Comparison of ENCODE assay signal across 1 cellular context in the genomic region with DNA sequence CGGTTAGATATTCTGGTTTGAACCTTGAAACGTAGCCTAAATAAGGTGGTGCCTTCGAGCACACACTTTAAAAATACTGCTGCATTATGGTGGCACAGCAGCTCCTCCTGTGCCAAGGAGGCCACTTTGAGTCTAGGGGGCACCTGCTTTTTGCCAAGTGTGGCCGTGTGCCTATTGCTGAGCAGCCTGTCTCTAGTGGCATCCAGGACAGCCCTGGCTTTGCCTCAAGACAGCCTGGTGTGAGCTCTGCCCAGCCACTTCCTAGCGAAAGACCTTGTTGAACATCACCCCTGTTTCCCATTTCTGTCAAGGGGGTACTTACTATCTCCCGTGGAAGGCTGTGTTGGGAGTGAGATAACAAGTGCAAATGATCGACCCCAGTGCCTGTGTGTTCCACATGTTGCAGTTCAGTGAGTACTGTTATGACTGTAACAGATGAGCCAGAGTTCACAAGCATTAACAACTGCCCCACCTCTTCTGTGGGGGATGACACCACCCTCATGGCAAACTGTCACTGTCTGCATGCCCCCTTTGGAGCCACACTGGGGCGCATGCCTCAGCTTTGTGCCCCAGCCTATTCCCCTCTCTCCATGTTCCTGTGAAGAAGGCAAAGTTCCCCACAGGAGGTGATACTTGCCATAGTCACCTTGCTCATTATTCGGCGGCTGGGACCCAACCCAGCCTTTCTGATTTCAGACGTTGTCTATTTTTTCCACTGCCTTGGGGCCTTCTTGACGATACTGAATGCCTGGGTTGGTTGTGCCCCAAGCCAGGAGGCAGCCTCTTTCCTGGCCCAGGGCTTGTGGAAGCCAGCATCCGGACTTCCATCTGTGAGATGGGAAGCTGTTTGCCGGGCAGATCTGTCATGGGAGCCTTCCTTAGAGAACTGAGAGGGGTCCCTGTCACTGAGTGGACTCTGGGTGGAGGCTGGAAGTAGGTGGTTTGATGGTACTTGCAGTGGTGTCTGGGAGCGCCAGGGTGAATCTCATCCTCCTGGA.
A peak's percentile ranks its signal among the peaks of the same experiment; 100 is the strongest.
TF ChIP-seq lines count a peak whose summit lies in the region.

No MANE protein-coding gene starts in this region.

TF ChIP-seq in GM12878, 131 proteins besides CTCF, POLR2A, EP300 and RAD21 (continued from another document and continues in another):
- TF ChIP-seq, protein P1, sequence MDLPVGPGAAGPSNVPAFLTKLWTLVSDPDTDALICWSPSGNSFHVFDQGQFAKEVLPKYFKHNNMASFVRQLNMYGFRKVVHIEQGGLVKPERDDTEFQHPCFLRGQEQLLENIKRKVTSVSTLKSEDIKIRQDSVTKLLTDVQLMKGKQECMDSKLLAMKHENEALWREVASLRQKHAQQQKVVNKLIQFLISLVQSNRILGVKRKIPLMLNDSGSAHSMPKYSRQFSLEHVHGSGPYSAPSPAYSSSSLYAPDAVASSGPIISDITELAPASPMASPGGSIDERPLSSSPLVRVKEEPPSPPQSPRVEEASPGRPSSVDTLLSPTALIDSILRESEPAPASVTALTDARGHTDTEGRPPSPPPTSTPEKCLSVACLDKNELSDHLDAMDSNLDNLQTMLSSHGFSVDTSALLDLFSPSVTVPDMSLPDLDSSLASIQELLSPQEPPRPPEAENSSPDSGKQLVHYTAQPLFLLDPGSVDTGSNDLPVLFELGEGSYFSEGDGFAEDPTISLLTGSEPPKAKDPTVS (IDR thresholded peaks at IDR 0.05; ENCODE audit: low read depth, low read length) = no peak
- TF ChIP-seq, protein P2, sequence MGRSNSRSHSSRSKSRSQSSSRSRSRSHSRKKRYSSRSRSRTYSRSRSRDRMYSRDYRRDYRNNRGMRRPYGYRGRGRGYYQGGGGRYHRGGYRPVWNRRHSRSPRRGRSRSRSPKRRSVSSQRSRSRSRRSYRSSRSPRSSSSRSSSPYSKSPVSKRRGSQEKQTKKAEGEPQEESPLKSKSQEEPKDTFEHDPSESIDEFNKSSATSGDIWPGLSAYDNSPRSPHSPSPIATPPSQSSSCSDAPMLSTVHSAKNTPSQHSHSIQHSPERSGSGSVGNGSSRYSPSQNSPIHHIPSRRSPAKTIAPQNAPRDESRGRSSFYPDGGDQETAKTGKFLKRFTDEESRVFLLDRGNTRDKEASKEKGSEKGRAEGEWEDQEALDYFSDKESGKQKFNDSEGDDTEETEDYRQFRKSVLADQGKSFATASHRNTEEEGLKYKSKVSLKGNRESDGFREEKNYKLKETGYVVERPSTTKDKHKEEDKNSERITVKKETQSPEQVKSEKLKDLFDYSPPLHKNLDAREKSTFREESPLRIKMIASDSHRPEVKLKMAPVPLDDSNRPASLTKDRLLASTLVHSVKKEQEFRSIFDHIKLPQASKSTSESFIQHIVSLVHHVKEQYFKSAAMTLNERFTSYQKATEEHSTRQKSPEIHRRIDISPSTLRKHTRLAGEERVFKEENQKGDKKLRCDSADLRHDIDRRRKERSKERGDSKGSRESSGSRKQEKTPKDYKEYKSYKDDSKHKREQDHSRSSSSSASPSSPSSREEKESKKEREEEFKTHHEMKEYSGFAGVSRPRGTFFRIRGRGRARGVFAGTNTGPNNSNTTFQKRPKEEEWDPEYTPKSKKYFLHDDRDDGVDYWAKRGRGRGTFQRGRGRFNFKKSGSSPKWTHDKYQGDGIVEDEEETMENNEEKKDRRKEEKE (IDR thresholded peaks at IDR 0.05) = no peak
- no peak for TF ChIP-seq RELA (IDR thresholded peaks at IDR 0.05; ENCODE audit: borderline replicate concordance, partially characterized antibody)
- TF ChIP-seq ETV6 (conservative IDR thresholded peaks at IDR 0.05 in 1 of 2, IDR thresholded peaks at IDR 0.05 in 1 of 2; ENCODE audit: borderline replicate concordance in 1 of 2, low read depth in 1 of 2) = no peak
- TF ChIP-seq SREBF2 (IDR thresholded peaks at IDR 0.05; ENCODE audit: low read length) = no peak
- no peak for TF ChIP-seq FOXM1 (IDR thresholded peaks at IDR 0.05; ENCODE audit: low read depth, low read length)
- TF ChIP-seq MEF2B (IDR thresholded peaks at IDR 0.05; ENCODE audit: partially characterized antibody, poor library complexity, severe bottlenecking) = peak; percentile 14
- no peak for TF ChIP-seq TBL1XR1 (IDR thresholded peaks at IDR 0.05; ENCODE audit: low read depth, low read length)
- TF ChIP-seq, protein P3, sequence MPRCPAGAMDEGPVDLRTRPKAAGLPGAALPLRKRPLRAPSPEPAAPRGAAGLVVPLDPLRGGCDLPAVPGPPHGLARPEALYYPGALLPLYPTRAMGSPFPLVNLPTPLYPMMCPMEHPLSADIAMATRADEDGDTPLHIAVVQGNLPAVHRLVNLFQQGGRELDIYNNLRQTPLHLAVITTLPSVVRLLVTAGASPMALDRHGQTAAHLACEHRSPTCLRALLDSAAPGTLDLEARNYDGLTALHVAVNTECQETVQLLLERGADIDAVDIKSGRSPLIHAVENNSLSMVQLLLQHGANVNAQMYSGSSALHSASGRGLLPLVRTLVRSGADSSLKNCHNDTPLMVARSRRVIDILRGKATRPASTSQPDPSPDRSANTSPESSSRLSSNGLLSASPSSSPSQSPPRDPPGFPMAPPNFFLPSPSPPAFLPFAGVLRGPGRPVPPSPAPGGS (IDR thresholded peaks at IDR 0.05; ENCODE audit: borderline replicate concordance, insufficient read depth, low read depth, low read length, poor library complexity, severe bottlenecking) = peak; percentile 12
- TF ChIP-seq, protein P4, sequence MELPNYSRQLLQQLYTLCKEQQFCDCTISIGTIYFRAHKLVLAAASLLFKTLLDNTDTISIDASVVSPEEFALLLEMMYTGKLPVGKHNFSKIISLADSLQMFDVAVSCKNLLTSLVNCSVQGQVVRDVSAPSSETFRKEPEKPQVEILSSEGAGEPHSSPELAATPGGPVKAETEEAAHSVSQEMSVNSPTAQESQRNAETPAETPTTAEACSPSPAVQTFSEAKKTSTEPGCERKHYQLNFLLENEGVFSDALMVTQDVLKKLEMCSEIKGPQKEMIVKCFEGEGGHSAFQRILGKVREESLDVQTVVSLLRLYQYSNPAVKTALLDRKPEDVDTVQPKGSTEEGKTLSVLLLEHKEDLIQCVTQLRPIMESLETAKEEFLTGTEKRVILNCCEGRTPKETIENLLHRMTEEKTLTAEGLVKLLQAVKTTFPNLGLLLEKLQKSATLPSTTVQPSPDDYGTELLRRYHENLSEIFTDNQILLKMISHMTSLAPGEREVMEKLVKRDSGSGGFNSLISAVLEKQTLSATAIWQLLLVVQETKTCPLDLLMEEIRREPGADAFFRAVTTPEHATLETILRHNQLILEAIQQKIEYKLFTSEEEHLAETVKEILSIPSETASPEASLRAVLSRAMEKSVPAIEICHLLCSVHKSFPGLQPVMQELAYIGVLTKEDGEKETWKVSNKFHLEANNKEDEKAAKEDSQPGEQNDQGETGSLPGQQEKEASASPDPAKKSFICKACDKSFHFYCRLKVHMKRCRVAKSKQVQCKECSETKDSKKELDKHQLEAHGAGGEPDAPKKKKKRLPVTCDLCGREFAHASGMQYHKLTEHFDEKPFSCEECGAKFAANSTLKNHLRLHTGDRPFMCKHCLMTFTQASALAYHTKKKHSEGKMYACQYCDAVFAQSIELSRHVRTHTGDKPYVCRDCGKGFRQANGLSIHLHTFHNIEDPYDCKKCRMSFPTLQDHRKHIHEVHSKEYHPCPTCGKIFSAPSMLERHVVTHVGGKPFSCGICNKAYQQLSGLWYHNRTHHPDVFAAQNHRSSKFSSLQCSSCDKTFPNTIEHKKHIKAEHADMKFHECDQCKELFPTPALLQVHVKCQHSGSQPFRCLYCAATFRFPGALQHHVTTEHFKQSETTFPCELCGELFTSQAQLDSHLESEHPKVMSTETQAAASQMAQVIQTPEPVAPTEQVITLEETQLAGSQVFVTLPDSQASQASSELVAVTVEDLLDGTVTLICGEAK (IDR thresholded peaks at IDR 0.05; ENCODE audit: borderline replicate concordance) = no peak
- TF ChIP-seq, protein P5, sequence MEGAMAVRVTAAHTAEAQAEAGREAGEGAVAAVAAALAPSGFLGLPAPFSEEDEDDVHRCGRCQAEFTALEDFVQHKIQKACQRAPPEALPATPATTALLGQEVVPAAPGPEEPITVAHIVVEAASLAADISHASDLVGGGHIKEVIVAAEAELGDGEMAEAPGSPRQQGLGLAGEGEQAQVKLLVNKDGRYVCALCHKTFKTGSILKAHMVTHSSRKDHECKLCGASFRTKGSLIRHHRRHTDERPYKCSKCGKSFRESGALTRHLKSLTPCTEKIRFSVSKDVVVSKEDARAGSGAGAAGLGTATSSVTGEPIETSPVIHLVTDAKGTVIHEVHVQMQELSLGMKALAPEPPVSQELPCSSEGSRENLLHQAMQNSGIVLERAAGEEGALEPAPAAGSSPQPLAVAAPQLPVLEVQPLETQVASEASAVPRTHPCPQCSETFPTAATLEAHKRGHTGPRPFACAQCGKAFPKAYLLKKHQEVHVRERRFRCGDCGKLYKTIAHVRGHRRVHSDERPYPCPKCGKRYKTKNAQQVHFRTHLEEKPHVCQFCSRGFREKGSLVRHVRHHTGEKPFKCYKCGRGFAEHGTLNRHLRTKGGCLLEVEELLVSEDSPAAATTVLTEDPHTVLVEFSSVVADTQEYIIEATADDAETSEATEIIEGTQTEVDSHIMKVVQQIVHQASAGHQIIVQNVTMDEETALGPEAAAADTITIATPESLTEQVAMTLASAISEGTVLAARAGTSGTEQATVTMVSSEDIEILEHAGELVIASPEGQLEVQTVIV (IDR thresholded peaks at IDR 0.05; ENCODE audit: borderline replicate concordance, partially characterized antibody) = no peak
- no peak for TF ChIP-seq RB1 (IDR thresholded peaks at IDR 0.05; ENCODE audit: borderline replicate concordance)
- 0 out of 2 replicates have a peak, but pooled peaks have one; percentile 46 for TF ChIP-seq IKZF1 (conservative IDR thresholded peaks at IDR 0.05)
- TF ChIP-seq WRNIP1 (IDR thresholded peaks at IDR 0.05; ENCODE audit: borderline replicate concordance, low read depth, low read length) = no peak
- no peak for TF ChIP-seq ZNF24 (IDR thresholded peaks at IDR 0.05)
- TF ChIP-seq SP1 (IDR thresholded peaks at IDR 0.05; ENCODE audit: low read depth, low read length) = no peak
- TF ChIP-seq, protein P6, sequence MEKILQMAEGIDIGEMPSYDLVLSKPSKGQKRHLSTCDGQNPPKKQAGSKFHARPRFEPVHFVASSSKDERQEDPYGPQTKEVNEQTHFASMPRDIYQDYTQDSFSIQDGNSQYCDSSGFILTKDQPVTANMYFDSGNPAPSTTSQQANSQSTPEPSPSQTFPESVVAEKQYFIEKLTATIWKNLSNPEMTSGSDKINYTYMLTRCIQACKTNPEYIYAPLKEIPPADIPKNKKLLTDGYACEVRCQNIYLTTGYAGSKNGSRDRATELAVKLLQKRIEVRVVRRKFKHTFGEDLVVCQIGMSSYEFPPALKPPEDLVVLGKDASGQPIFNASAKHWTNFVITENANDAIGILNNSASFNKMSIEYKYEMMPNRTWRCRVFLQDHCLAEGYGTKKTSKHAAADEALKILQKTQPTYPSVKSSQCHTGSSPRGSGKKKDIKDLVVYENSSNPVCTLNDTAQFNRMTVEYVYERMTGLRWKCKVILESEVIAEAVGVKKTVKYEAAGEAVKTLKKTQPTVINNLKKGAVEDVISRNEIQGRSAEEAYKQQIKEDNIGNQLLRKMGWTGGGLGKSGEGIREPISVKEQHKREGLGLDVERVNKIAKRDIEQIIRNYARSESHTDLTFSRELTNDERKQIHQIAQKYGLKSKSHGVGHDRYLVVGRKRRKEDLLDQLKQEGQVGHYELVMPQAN (conservative IDR thresholded peaks at IDR 0.05) = peak; percentile 44; the same call in 1 of the 2 replicates
- TF ChIP-seq CREM (IDR thresholded peaks at IDR 0.05; ENCODE audit: low read depth) = no peak
- TF ChIP-seq KAT2A (conservative IDR thresholded peaks at IDR 0.05; ENCODE audit: control insufficient read depth, low read depth, low read length) = no peak
- TF ChIP-seq IKZF2 (IDR thresholded peaks at IDR 0.05) = no peak; a peak in 1 of 4 replicates
- TF ChIP-seq PAX8 (IDR thresholded peaks at IDR 0.05) = no peak
- no peak for TF ChIP-seq EGR1 (IDR thresholded peaks at IDR 0.05; ENCODE audit: borderline replicate concordance in 1 of 2, low read depth in 2 of 2, low read length in 2 of 2)
- TF ChIP-seq, protein P7, sequence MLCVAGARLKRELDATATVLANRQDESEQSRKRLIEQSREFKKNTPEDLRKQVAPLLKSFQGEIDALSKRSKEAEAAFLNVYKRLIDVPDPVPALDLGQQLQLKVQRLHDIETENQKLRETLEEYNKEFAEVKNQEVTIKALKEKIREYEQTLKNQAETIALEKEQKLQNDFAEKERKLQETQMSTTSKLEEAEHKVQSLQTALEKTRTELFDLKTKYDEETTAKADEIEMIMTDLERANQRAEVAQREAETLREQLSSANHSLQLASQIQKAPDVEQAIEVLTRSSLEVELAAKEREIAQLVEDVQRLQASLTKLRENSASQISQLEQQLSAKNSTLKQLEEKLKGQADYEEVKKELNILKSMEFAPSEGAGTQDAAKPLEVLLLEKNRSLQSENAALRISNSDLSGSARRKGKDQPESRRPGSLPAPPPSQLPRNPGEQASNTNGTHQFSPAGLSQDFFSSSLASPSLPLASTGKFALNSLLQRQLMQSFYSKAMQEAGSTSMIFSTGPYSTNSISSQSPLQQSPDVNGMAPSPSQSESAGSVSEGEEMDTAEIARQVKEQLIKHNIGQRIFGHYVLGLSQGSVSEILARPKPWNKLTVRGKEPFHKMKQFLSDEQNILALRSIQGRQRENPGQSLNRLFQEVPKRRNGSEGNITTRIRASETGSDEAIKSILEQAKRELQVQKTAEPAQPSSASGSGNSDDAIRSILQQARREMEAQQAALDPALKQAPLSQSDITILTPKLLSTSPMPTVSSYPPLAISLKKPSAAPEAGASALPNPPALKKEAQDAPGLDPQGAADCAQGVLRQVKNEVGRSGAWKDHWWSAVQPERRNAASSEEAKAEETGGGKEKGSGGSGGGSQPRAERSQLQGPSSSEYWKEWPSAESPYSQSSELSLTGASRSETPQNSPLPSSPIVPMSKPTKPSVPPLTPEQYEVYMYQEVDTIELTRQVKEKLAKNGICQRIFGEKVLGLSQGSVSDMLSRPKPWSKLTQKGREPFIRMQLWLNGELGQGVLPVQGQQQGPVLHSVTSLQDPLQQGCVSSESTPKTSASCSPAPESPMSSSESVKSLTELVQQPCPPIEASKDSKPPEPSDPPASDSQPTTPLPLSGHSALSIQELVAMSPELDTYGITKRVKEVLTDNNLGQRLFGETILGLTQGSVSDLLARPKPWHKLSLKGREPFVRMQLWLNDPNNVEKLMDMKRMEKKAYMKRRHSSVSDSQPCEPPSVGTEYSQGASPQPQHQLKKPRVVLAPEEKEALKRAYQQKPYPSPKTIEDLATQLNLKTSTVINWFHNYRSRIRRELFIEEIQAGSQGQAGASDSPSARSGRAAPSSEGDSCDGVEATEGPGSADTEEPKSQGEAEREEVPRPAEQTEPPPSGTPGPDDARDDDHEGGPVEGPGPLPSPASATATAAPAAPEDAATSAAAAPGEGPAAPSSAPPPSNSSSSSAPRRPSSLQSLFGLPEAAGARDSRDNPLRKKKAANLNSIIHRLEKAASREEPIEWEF (IDR thresholded peaks at IDR 0.05; ENCODE audit: insufficient replicate concordance, low read depth, low read length) = no peak
- no peak for TF ChIP-seq TARDBP (IDR thresholded peaks at IDR 0.05; ENCODE audit: borderline replicate concordance)
- TF ChIP-seq SUZ12 (IDR thresholded peaks at IDR 0.05; ENCODE audit: unreplicated experiment) = no peak
- TF ChIP-seq STAT1 (conservative IDR thresholded peaks at IDR 0.05) = no peak
- peak; percentile 65; the same call in 1 of the 2 replicates for TF ChIP-seq SIN3A (IDR thresholded peaks at IDR 0.05; ENCODE audit: low read depth, low read length)
- TF ChIP-seq, protein P8, sequence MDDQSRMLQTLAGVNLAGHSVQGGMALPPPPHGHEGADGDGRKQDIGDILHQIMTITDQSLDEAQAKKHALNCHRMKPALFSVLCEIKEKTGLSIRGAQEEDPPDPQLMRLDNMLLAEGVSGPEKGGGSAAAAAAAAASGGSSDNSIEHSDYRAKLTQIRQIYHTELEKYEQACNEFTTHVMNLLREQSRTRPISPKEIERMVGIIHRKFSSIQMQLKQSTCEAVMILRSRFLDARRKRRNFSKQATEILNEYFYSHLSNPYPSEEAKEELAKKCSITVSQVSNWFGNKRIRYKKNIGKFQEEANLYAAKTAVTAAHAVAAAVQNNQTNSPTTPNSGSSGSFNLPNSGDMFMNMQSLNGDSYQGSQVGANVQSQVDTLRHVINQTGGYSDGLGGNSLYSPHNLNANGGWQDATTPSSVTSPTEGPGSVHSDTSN (IDR thresholded peaks at IDR 0.05; ENCODE audit: insufficient replicate concordance, low read depth, low read length) = no peak
